Comparison of ENCODE assay signal across 8 cellular contexts in the genomic region with DNA sequence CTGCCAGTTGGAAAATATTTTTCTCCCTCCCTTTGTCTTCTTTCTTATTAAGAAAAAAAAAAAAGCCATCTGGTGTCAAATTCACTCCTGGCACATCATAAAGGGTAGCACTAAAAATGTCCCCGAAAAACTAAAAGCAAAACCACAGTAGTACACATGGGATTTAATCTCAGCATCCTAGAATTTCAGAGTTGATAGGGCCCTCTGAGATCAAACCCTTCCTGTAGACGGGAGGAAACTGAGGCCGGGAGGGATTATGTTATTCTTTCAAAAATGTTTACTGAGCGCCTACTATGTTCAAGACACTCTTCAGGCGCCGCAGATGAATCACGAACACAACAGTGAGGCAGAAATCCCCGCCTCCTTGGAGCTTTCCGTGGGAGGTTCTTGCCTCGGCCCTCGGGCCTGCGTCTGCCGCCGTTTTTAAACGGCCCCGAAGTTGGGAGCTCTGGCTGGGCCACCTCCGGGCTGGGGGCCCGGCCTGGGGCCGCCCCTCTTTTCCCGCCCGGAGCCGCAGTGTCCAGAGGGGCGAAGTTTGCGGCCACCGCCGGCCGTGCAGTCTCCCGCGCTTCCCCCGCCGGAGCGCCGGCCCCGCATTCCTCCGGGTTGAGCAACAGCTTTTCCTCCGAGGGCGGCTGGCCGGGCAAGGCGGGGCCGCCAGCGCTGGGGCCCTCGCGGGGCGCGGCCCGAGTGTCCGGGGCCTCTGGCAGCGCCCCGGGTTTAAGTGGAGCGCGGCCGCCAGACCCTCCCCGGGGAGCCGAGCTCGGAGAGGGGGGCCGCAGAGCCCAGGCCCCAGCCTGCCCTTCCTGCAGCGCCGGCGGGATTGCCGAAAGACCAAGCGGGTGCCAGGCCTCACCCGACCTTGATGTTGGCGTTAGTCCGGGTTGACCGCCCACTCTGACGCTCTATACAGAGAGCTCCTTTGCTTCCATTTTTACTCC. TPM values are rescaled to one million over a fixed set of nuclear protein-coding genes. Genes with fewer than 3 reads are reported as not detected.
DNase-seq lines count a peak whose midpoint lies in the region; ATAC-seq and TF ChIP-seq lines count a peak whose summit lies in the region.

No MANE protein-coding gene starts in this region.

- H3K27me3 Mint-ChIP-seq in progenitor cell of endocrine pancreas = peaks cover 59% of the 10 kb centered on the region

- H3K4me1 ChIP-seq in adrenal gland (replicated peaks in 1 of 2) = peaks cover 13 to 17% of the 10 kb centered on the region in 2 donors
- peaks cover 0 to 29% (median 19%) of the 10 kb centered on the region in 12 donors for H3K4me1 ChIP-seq in heart left ventricle

- 1 to 10% (median 2%) methylated on average over 10 to 66 of the region's 66 CpGs for WGBS in adrenal gland, 4 donors
- 1 to 2% (median 1%) methylated on average over 33 to 66 of the region's 66 CpGs for WGBS in heart left ventricle, 4 donors

- peak overlapping the region; percentile 91 to 97 (median 93) for H3K27ac ChIP-seq in adrenal gland
- H3K27ac ChIP-seq in heart left ventricle = peak overlapping the region; percentile 92 to 98 (median 94)

- intact Hi-C loops in adrenal gland (cut with DNase I) = no loop called here
- intact Hi-C loops in heart left ventricle (cut with DNase I) = loop anchor here in 2 of 10 donors (2.0 kb wide), 2 partner anchors 18 to 24 kb away; a partner anchor contains a TSS

- H3K9me3 ChIP-seq in adrenal gland (replicated peaks in 1 of 3) (no peaks in the 10 kb centered on the region), heart left ventricle (no peaks in the 10 kb centered on the region)

- H3K36me3 Mint-ChIP-seq in progenitor cell of endocrine pancreas (ENCODE audit: insufficient read depth) = no peaks in the 10 kb centered on the region

- peak overlapping the region; percentile 64 for H3K4me3 Mint-ChIP-seq in progenitor cell of endocrine pancreas (ENCODE audit: low read depth)

- H3K36me3 ChIP-seq in adrenal gland (replicated peaks in 1 of 2) = no peaks in the 10 kb centered on the region
- no peaks in the 10 kb centered on the region for H3K36me3 ChIP-seq in heart left ventricle

- H3K4me1 Mint-ChIP-seq in progenitor cell of endocrine pancreas (ENCODE audit: low read depth) = no peaks in the 10 kb centered on the region

- TF ChIP-seq POLR2A in adrenal gland (IDR thresholded peaks at IDR 0.05) (peak; percentile 50 to 90), heart left ventricle (IDR thresholded peaks at IDR 0.05) (peak in 1 of 2 donors; percentile 80)

- ATAC-seq in GM18867 (IDR thresholded peaks at IDR 0.05; ENCODE audit: unreplicated experiment) (peak; percentile 73), HG03139 (IDR thresholded peaks at IDR 0.05; ENCODE audit: unreplicated experiment) (peak; percentile 58), heart left ventricle (peak; percentile 43 to 94 (median 88))

- H3K4me3 ChIP-seq in adrenal gland (peak overlapping the region in 3 of 4 donors; percentile 39 to 57 (median 45)), heart left ventricle (peak overlapping the region; percentile 30 to 62 (median 59))

- peak overlapping the region; percentile 81 for H3K27ac Mint-ChIP-seq in progenitor cell of endocrine pancreas

- in situ Hi-C loops in SK-MEL-5 (cut with HindIII; ENCODE audit: low pct_unique_long_range_greater_than_20kb, low sequenced_read_pairs) = no loop called here

- TF ChIP-seq CTCF in adrenal gland (IDR thresholded peaks at IDR 0.05) = peak in 2 of 6 experiments; percentile 10 to 18
- TF ChIP-seq CTCF in heart left ventricle (IDR thresholded peaks at IDR 0.05) = no peak
- no peak for TF ChIP-seq CTCF in progenitor cell of endocrine pancreas (IDR thresholded peaks at IDR 0.05; ENCODE audit: unreplicated experiment)

- H3K27me3 ChIP-seq in adrenal gland (no peaks in the 10 kb centered on the region), heart left ventricle (no peaks in the 10 kb centered on the region)

- no peaks in the 10 kb centered on the region for H3K9me3 Mint-ChIP-seq in progenitor cell of endocrine pancreas (ENCODE audit: low read depth)

- DNase-seq in A172 (ENCODE audit: low spot score) (peak; percentile 69), SK-MEL-5 (ENCODE audit: low read depth, low spot score) (peak; percentile 53), adrenal gland (peak; percentile 67 to 87 (median 83)), heart left ventricle (peak; percentile 80 to 91 (median 88)), progenitor cell of endocrine pancreas (ENCODE audit: low spot score, unreplicated experiment) (peak; percentile 53), OCI-M2 (lab: John Stamatoyannopoulos, UW; ENCODE audit: unreplicated experiment) (no peak)

RNA-seq across cellular contexts. Expression of a gene that starts 18.6 kb away (rescaled TPM):
- total RNA-seq in A172 (2014; rRNA removed; shearing (Covaris generic)) = 26.9 and 27.5 TPM in 2 replicates
- 27.8 and 29.6 TPM in 2 replicates for total RNA-seq in SK-MEL-5 (2014; rRNA removed; shearing (Covaris generic))
- 83.6 and 95.1 TPM in 2 replicates for polyA plus RNA-seq in SK-MEL-5 (2015; cell fraction: cytosol; rRNA removed)
- 69.2 and 87.3 TPM in 2 replicates for polyA plus RNA-seq in SK-MEL-5 (2015; cell fraction: nucleus; rRNA removed)
- total RNA-seq in adrenal gland = 100 to 1,000 TPM in 7 of 8 donors, 10 to 100 TPM in 1; 94.7 to 275 (median 252) TPM
- polyA plus RNA-seq in adrenal gland = 10 to 100 TPM; 42.9 to 89.6 (median 51.3) TPM
- 100 to 1,000 TPM in 3 of 9 donors, 10 to 100 TPM in 6; 69.9 to 191 (median 89.3) TPM for total RNA-seq in heart left ventricle
- 10 to 100 TPM; 28.0 to 68.4 TPM for polyA plus RNA-seq in heart left ventricle
- 134 and 145 TPM in 2 replicates for total RNA-seq in progenitor cell of endocrine pancreas

RNA-seq across cellular contexts. Expression of a gene that starts 46.5 kb away (rescaled TPM):
- total RNA-seq in A172 (2014; rRNA removed; shearing (Covaris generic)) = 0.41 and 0.98 TPM in 2 replicates
- total RNA-seq in SK-MEL-5 (2014; rRNA removed; shearing (Covaris generic)) = 0.75 and 0.77 TPM in 2 replicates
- polyA plus RNA-seq in SK-MEL-5 (2015; cell fraction: cytosol; rRNA removed) = 0.05 and 0.14 TPM in 2 replicates
- polyA plus RNA-seq in SK-MEL-5 (2015; cell fraction: nucleus; rRNA removed) = 6.0 and 9.3 TPM in 2 replicates
- 1 to 10 TPM; 1.5 to 9.0 (median 3.9) TPM for total RNA-seq in adrenal gland
- 10 to 100 TPM in 2 of 3 donors, 1 to 10 TPM in 1; 5.0 to 32.6 (median 27.9) TPM for polyA plus RNA-seq in adrenal gland
- 1 to 10 TPM; 1.3 to 6.2 (median 2.4) TPM for total RNA-seq in heart left ventricle
- polyA plus RNA-seq in heart left ventricle = 1 to 10 TPM; 1.9 to 2.1 TPM
- total RNA-seq in progenitor cell of endocrine pancreas = 3.9 and 4.4 TPM in 2 replicates
